ENCODE assay signal across 8 cellular contexts in genomic region chr3:14434105-14434504, GRCh38. TPM values are rescaled to one million over a fixed set of nuclear protein-coding genes. Genes with fewer than 3 reads are reported as not detected.
DNase-seq lines count a peak whose midpoint lies in the region; ATAC-seq and TF ChIP-seq lines count a peak whose summit lies in the region.

No MANE protein-coding gene starts in this region.

- H3K9ac ChIP-seq in PC-3 (ENCODE audit: low read length), result no peak overlapping the region

- H3K79me2 ChIP-seq in PC-3 (ENCODE audit: low read length), result peaks cover 58% of the 10 kb centered on the region

- H3K4me3 ChIP-seq in PC-3 (ENCODE audit: low read length) (no peak overlapping the region), psoas muscle (no peak overlapping the region)

- H3K9me3 ChIP-seq in PC-3 (ENCODE audit: low read length), result no peaks in the 10 kb centered on the region
- no peaks in the 10 kb centered on the region for H3K9me3 ChIP-seq in psoas muscle

- intact Hi-C loops in PC-3 (cut with micrococcal nuclease) (no loop called here), psoas muscle (cut with DNase I) (loop anchor here in 1 of 2 donors (2.0 kb wide), 2 partner anchors 61 to 113 kb away; no protein-coding TSS in a partner anchor)
- intact Hi-C loops in dendritic cell treated with granulocyte-macrophage colony-stimulating factor and Interleukin-4, amounts not matched to agents 40 ng/mL and 50 ng/mL, for 4 days (cut with micrococcal nuclease), result no loop called here

- H2AFZ ChIP-seq in PC-3 (ENCODE audit: low read length), result no peak overlapping the region

- H3K9me3 Mint-ChIP-seq in dendritic cell treated with granulocyte-macrophage colony-stimulating factor and Interleukin-4, amounts not matched to agents 40 ng/mL and 50 ng/mL, for 4 days, result no peaks in the 10 kb centered on the region

- BruUV-seq in PC-3 (replicated peaks; lab: Mats Ljungman, UMichigan), result no TSS peak

- peak overlapping the region; percentile 52 for H3K4me3 Mint-ChIP-seq in dendritic cell treated with granulocyte-macrophage colony-stimulating factor and Interleukin-4, amounts not matched to agents 40 ng/mL and 50 ng/mL, for 4 days

- ATAC-seq in PC-3, result peak; percentile 8
- peak in 3 of 4 donors; percentile 12 to 41 (median 34) for ATAC-seq in psoas muscle
- no peak for ATAC-seq in HG03159 (IDR thresholded peaks at IDR 0.05; ENCODE audit: unreplicated experiment)

- H3K36me3 ChIP-seq in PC-3 (ENCODE audit: low read depth, low read length) (no peaks in the 10 kb centered on the region), psoas muscle (ENCODE audit: insufficient read depth in 1 of 2, low read depth in 1 of 2) (no peaks in the 10 kb centered on the region)

- H3F3A ChIP-seq in PC-3 (ENCODE audit: low read length, unreplicated experiment), result no peaks in the 10 kb centered on the region

- H4K20me1 ChIP-seq in PC-3 (ENCODE audit: low read length), result no peaks in the 10 kb centered on the region

- peaks cover 52% of the 10 kb centered on the region for H3K36me3 Mint-ChIP-seq in dendritic cell treated with granulocyte-macrophage colony-stimulating factor and Interleukin-4, amounts not matched to agents 40 ng/mL and 50 ng/mL, for 4 days (ENCODE audit: low read depth)

- WGBS in psoas muscle, 3 donors, result 36 to 41% (median 40%) methylated on average over 4 of the region's 4 CpGs

- H3K27me3 ChIP-seq in PC-3 (ENCODE audit: low read length) (no peaks in the 10 kb centered on the region), psoas muscle (ENCODE audit: insufficient read depth in 3 of 3, low read length in 2 of 3) (no peaks in the 10 kb centered on the region)

- H3K27ac Mint-ChIP-seq in dendritic cell treated with granulocyte-macrophage colony-stimulating factor and Interleukin-4, amounts not matched to agents 40 ng/mL and 50 ng/mL, for 4 days, result peak overlapping the region; percentile 93

- POLR2A ChIA-PET in PC-3 (lab: Charles Lee; ENCODE audit: unreplicated experiment), result interaction anchor here (0.6 kb wide), 1 partner anchor 18 kb away, joined by 3 read pairs; no protein-coding TSS in a partner anchor

- TF ChIP-seq CTCF in PC-3 (conservative IDR thresholded peaks at IDR 0.05; ENCODE audit: low read depth, low read length), result no peak
- TF ChIP-seq CTCF in psoas muscle (IDR thresholded peaks at IDR 0.05), result no peak
- no peak for TF ChIP-seq CTCF in GM13977 (IDR thresholded peaks at IDR 0.05; ENCODE audit: extremely low read depth, insufficient read depth, missing control alignments)

- H3K9me2 ChIP-seq in PC-3 (replicated peaks; ENCODE audit: low read length), result no peaks in the 10 kb centered on the region

- CTCF ChIA-PET in PC-3 (lab: Charles Lee), result no interaction called here

- in situ Hi-C loops in GM13977 (cut with MboI; ENCODE audit: low pct_unique_long_range_greater_than_20kb, low sequenced_read_pairs, unreplicated experiment), result no loop called here

- H3K27ac ChIP-seq in PC-3 (ENCODE audit: low read length) (peak overlapping the region; percentile 50), psoas muscle (peak overlapping the region; percentile 86)

- peak overlapping the region; percentile 63 for H3K4me2 ChIP-seq in PC-3 (ENCODE audit: low read length)

- H3K4me1 ChIP-seq in PC-3 (ENCODE audit: insufficient read depth, low read length) (peaks cover 53% of the 10 kb centered on the region), psoas muscle (peaks cover 79% of the 10 kb centered on the region)

- H3K27me3 Mint-ChIP-seq in dendritic cell treated with granulocyte-macrophage colony-stimulating factor and Interleukin-4, amounts not matched to agents 40 ng/mL and 50 ng/mL, for 4 days, result no peaks in the 10 kb centered on the region

- DNase-seq in GM04504 (ENCODE audit: low read depth), result peak; percentile 45
- DNase-seq in PC-3, result peak; percentile 76
- peak; percentile 68 to 77 for DNase-seq in psoas muscle
- DNase-seq in NCI-H524 treated with DMSO at 0.1 percent for 48 hours (lab: John Stamatoyannopoulos, UW), result no peak
- DNase-seq in hippocampal formation (lab: John Stamatoyannopoulos, UW), result no peak
- no peak for DNase-seq in GM13977 (ENCODE audit: low spot score)

- peaks cover 89% of the 10 kb centered on the region for H3K4me1 Mint-ChIP-seq in dendritic cell treated with granulocyte-macrophage colony-stimulating factor and Interleukin-4, amounts not matched to agents 40 ng/mL and 50 ng/mL, for 4 days (ENCODE audit: low read depth)

RNA-seq across cellular contexts. Expression of gene SLC6A6, which starts 31.7 kb away (rescaled TPM):
- total RNA-seq in PC-3 (2014; rRNA removed) (28.1 and 31.9 TPM in 2 replicates), psoas muscle (100 to 1,000 TPM in 1 of 4 donors, 10 to 100 TPM in 3; 10.3 to 104 (median 34.7) TPM)
- polyA plus RNA-seq in psoas muscle, result 10 to 100 TPM; 12.6 to 76.1 (median 52.8) TPM

Comparison
In these comparisons a context has a peak if more than half of its experiments do, and no peak if none do; other contexts are left out.
1. DNase-seq: peak in GM04504 (single experiment), PC-3 (single experiment) and psoas muscle (2 of 2); none in NCI-H524 treated with DMSO at 0.1 percent for 48 hours (single experiment), hippocampal formation (0 of 2) and GM13977 (single experiment).